ENCODE assay signal across 19 cellular contexts in the genomic region with DNA sequence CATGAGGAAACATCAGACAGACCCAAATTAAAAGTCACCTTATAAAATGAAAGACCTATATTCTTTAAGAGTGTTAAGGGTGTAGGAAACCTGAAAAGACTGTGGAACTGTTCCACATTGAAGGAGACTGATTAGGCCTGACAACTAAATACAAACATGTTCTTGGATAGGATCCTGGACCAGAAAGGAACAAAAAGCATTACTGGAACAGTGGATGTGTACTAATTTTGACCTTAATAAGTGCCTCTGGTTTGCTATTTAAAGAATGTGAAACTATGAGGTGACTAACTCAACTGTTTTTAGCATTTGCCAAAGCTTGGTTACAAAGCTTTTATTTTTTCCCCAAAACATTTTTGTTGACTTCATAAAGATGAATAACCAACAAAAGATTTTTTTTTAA.
A peak's percentile ranks its signal among the peaks of the same experiment; 100 is the strongest.
DNase-seq lines count a peak whose midpoint lies in the region; ATAC-seq lines count a peak whose summit lies in the region.
"Had no signal": no experiment of that assay in that cellular context is flagged by ENCODE, and none has a peak within 500 bp of the region (broad histone marks: within the 10 kb centered on the region; RNA-seq: fewer than 3 reads in every experiment).

No MANE protein-coding gene starts in this region.

- H3K4me2 ChIP-seq in mesenchymal stem cell (ENCODE audit: low read length, poor library complexity, severe bottlenecking), result no peak overlapping the region

- no peak overlapping the region for H2BK15ac ChIP-seq in mesenchymal stem cell (ENCODE audit: low read depth, poor library complexity, severe bottlenecking)

- H2AFZ ChIP-seq in mesenchymal stem cell (ENCODE audit: low read depth, low read length), result no peak overlapping the region

- no peak overlapping the region for H3K23ac ChIP-seq in mesenchymal stem cell (ENCODE audit: low read length in 2 of 2)

- H3K4ac ChIP-seq in mesenchymal stem cell (ENCODE audit: low read depth in 1 of 2, low read length in 2 of 2), result no peak overlapping the region

- no peaks in the 10 kb centered on the region for H3K27me3 ChIP-seq in mesenchymal stem cell (ENCODE audit: control insufficient read depth in 1 of 2, insufficient read depth in 1 of 2, low read length in 2 of 2)
- H3K27me3 ChIP-seq: SJSA1 had no signal

- no peak overlapping the region for H4K8ac ChIP-seq in mesenchymal stem cell (ENCODE audit: low read length)

- no peak overlapping the region for H2AK5ac ChIP-seq in mesenchymal stem cell (ENCODE audit: low read length, severe bottlenecking)

- DNase-seq in M059J (ENCODE audit: low read depth), result peak; percentile 2
- peak; percentile 35 for DNase-seq in foreskin melanocyte
- DNase-seq in pons (ENCODE audit: low spot score), result peak; percentile 21
- no peak for DNase-seq in SHP77 (lab: John Stamatoyannopoulos, UW)
- DNase-seq in mesenchymal stem cell, result no peak
- DNase-seq: ACHN, AML-193, DMS79, H7, Kasumi-1, NCI-H1105, NCI-H2081, NCI-H2171 treated with DMSO at 0.1 percent for 48 hours, NCI-H446, NCI-H526 treated with DMSO at 0.1 percent for 48 hours had no signal

- H3K18ac ChIP-seq in mesenchymal stem cell (ENCODE audit: low read depth in 1 of 2, low read length in 2 of 2), result no peak overlapping the region

- no peak overlapping the region for H2BK12ac ChIP-seq in mesenchymal stem cell (ENCODE audit: low read length in 2 of 2)

- no peaks in the 10 kb centered on the region for H3K4me1 ChIP-seq in mesenchymal stem cell (ENCODE audit: control insufficient read depth, insufficient read depth, low read depth, low read length)
- H3K4me1 ChIP-seq: SJSA1 had no signal

- H2BK120ac ChIP-seq in mesenchymal stem cell (ENCODE audit: low read depth, low read length), result no peak overlapping the region

- H3K79me1 ChIP-seq in mesenchymal stem cell (replicated peaks; ENCODE audit: low read length, poor library complexity, severe bottlenecking), result no peaks in the 10 kb centered on the region

- no peak overlapping the region for H4K91ac ChIP-seq in mesenchymal stem cell (ENCODE audit: low read length)

- H3K9ac ChIP-seq in mesenchymal stem cell (ENCODE audit: low read length), result no peak overlapping the region

- no peak overlapping the region for H2BK5ac ChIP-seq in mesenchymal stem cell (ENCODE audit: low read depth, low read length, poor library complexity, severe bottlenecking)

- H3K27ac ChIP-seq in mesenchymal stem cell (ENCODE audit: low read length, poor library complexity, severe bottlenecking), result no peak overlapping the region
- H3K27ac ChIP-seq: SJSA1 had no signal

- H3K4me3 ChIP-seq in mesenchymal stem cell (ENCODE audit: insufficient read depth in 1 of 2, low read depth in 1 of 2, low read length in 2 of 2), result no peak overlapping the region
- H3K4me3 ChIP-seq: SJSA1 had no signal

- H3K14ac ChIP-seq in mesenchymal stem cell (ENCODE audit: low read length in 2 of 2), result no peak overlapping the region

- no peaks in the 10 kb centered on the region for H3K9me3 ChIP-seq in mesenchymal stem cell (ENCODE audit: control insufficient read depth, low read length)
- H3K9me3 ChIP-seq: SJSA1 had no signal

- ATAC-seq in HG03432 (IDR thresholded peaks at IDR 0.05; ENCODE audit: unreplicated experiment) (no peak), HG02970 (IDR thresholded peaks at IDR 0.05; ENCODE audit: low FRiP score, unreplicated experiment) (no peak)
- ATAC-seq: Panc1 had no signal

- H3K36me3 ChIP-seq in mesenchymal stem cell (ENCODE audit: control insufficient read depth in 1 of 2, insufficient read depth in 2 of 2, low read depth in 1 of 2, low read length in 2 of 2), result no peaks in the 10 kb centered on the region
- H3K36me3 ChIP-seq: SJSA1 had no signal

Comparison
In these comparisons a context has a peak if more than half of its experiments do, and no peak if none do; other contexts are left out.
1. DNase-seq: peak in M059J (single experiment), foreskin melanocyte (single experiment) and pons (single experiment); none in SHP77 (0 of 2) and mesenchymal stem cell (single experiment).